Comparison of ENCODE assay signal across 18 cellular contexts in genomic region chr2:27739058-27739373, GRCh38. TPM values are rescaled to one million over a fixed set of nuclear protein-coding genes. Genes with fewer than 3 reads are reported as not detected.
DNase-seq lines count a peak whose midpoint lies in the region; ATAC-seq, FAIRE-seq and TF ChIP-seq lines count a peak whose summit lies in the region.
"Had no signal": no experiment of that assay in that cellular context is flagged by ENCODE, and none has a peak within 500 bp of the region (broad histone marks: within the 10 kb centered on the region; RNA-seq: fewer than 3 reads in every experiment).

No MANE protein-coding gene starts in this region.

- no peaks in the 10 kb centered on the region for H4K20me1 ChIP-seq in PC-9 (ENCODE audit: insufficient read depth)
- no peaks in the 10 kb centered on the region for H4K20me1 ChIP-seq in HepG2 (ENCODE audit: insufficient read depth, low read length)

- no peak for TF ChIP-seq CTCF in Calu3 (IDR thresholded peaks at IDR 0.05; ENCODE audit: unreplicated experiment)
- TF ChIP-seq CTCF in PC-9 (conservative IDR thresholded peaks at IDR 0.05): no peak
- TF ChIP-seq CTCF in HepG2 (CRISPR knock-in tag; IDR thresholded peaks at IDR 0.05): no peak

- intact Hi-C loops in Calu3 (cut with micrococcal nuclease; ENCODE audit: unreplicated experiment) (no loop called here), PC-9 (cut with micrococcal nuclease; ENCODE audit: unreplicated experiment) (no loop called here), HepG2 (cut with micrococcal nuclease; ENCODE audit: unreplicated experiment) (loop anchor here (2.0 kb wide), 1 partner anchor 16 kb away; no protein-coding TSS in a partner anchor)

- TF ChIP-seq POLR2A in HepG2 (IDR thresholded peaks at IDR 0.05; ENCODE audit: insufficient read depth in 1 of 2, low read depth in 2 of 2, low read length in 2 of 2): no peak

- no peaks in the 10 kb centered on the region for H3K9me3 Mint-ChIP-seq in Calu3 (ENCODE audit: low read depth, unreplicated experiment)
- H3K9me3 Mint-ChIP-seq: CD8-positive, alpha-beta T cell; HFFc6 had no signal

- peaks cover 59% of the 10 kb centered on the region for H3F3A ChIP-seq in PC-9 (ENCODE audit: insufficient read depth, low read depth)

- TF ChIP-seq RAD21 in HepG2 (CRISPR knock-in tag; IDR thresholded peaks at IDR 0.05): no peak

- H3K4me1 ChIP-seq in PC-9 (replicated peaks; ENCODE audit: insufficient read depth): peaks cover 56% of the 10 kb centered on the region
- H3K4me1 ChIP-seq in HepG2 (ENCODE audit: insufficient read depth, low read length): peaks cover 43% of the 10 kb centered on the region

- FAIRE-seq in HepG2 (lab: Jason Lieb, UNC): no peak
- FAIRE-seq: GM12891, GM18507 had no signal

- H3K36me3 ChIP-seq in PC-9 (ENCODE audit: low read depth) (no peaks in the 10 kb centered on the region), HepG2 (replicated peaks in 1 of 2; ENCODE audit: control insufficient read depth in 1 of 2, insufficient read depth in 2 of 2, low read length in 2 of 2) (no peaks in the 10 kb centered on the region)

- no peak overlapping the region for H2AFZ ChIP-seq in PC-9
- H2AFZ ChIP-seq in HepG2 (ENCODE audit: low read length): no peak overlapping the region
- H2AFZ ChIP-seq: GM23338 had no signal

- peaks cover 32% of the 10 kb centered on the region for H3K4me1 Mint-ChIP-seq in Calu3 (ENCODE audit: low read depth, unreplicated experiment)

- BruUV-seq in Calu3 (replicated peaks; lab: Mats Ljungman, UMichigan) (no TSS peak), PC-9 (replicated peaks; lab: Mats Ljungman, UMichigan) (no TSS peak), HepG2 (replicated peaks; lab: Mats Ljungman, UMichigan) (no TSS peak)

- no peak overlapping the region for H3K4me3 Mint-ChIP-seq in Calu3 (ENCODE audit: low read depth, unreplicated experiment)
- H3K4me3 Mint-ChIP-seq: CD4-positive, CD25-positive, alpha-beta regulatory T cell; CD8-positive, alpha-beta T cell; GM23338; H9; HFFc6 had no signal

- POLR2A ChIA-PET in PC-9 (lab: Charles Lee; ENCODE audit: unreplicated experiment) (no interaction called here), HepG2 (lab: Yijun Ruan, JAX) (interaction anchor here (0.9 to 4.7 kb wide), 10 partner anchors 8 to 657 kb away, joined by 3 to 150 read pairs (median 5); partner anchors contain the start of genes MRPL33, SLC4A1AP and SUPT7L)

- ATAC-seq in HepG2: no peak
- no peak for ATAC-seq in HG02678 (IDR thresholded peaks at IDR 0.05; ENCODE audit: unreplicated experiment)
- ATAC-seq: CD8-positive, alpha-beta T cell; GM23338; HCT116 had no signal

- no peaks in the 10 kb centered on the region for H3K27me3 ChIP-seq in PC-9 (ENCODE audit: insufficient read depth, low read depth)
- no peaks in the 10 kb centered on the region for H3K27me3 ChIP-seq in HepG2 (ENCODE audit: control insufficient read depth in 1 of 2, insufficient read depth in 2 of 2, low read length in 2 of 2)

- H3K9me3 ChIP-seq in PC-9 (ENCODE audit: insufficient read depth, low read depth) (no peaks in the 10 kb centered on the region), HepG2 (ENCODE audit: low read length) (no peaks in the 10 kb centered on the region)

- CTCF ChIA-PET in Calu3 (lab: Charles Lee): interaction anchor here (1.0 kb wide), 1 partner anchor 14 kb away, joined by 4 read pairs; no protein-coding TSS in a partner anchor
- CTCF ChIA-PET in PC-9 (lab: Charles Lee): no interaction called here
- CTCF ChIA-PET in HepG2 (lab: Yijun Ruan, JAX; ENCODE audit: low intra/inter-chr PET ratio, low total read pairs): no interaction called here

- H3K27ac ChIP-seq in PC-9: peak overlapping the region; percentile 75
- H3K27ac ChIP-seq in HepG2 (ENCODE audit: extremely low read length, insufficient read depth, low read length): peak overlapping the region; percentile 87

- H3K79me2 ChIP-seq in PC-9 (ENCODE audit: low read depth): 0 out of 2 replicates have a peak, but pooled peaks cover 3% of the 10 kb centered on the region
- H3K79me2 ChIP-seq in HepG2 (ENCODE audit: insufficient read depth, low read length): no peaks in the 10 kb centered on the region

- no peak for TF ChIP-seq EP300 in HepG2 (IDR thresholded peaks at IDR 0.05; ENCODE audit: low read depth in 2 of 2, low read length in 2 of 2)
- no peak for TF ChIP-seq EP300 in HepG2 (CRISPR knock-in tag; IDR thresholded peaks at IDR 0.05; ENCODE audit: borderline replicate concordance)

- H3K4me2 ChIP-seq in PC-9: peak overlapping the region; percentile 99; the same call in 1 of the 2 replicates
- peak overlapping the region; percentile 94 for H3K4me2 ChIP-seq in HepG2 (ENCODE audit: low read depth, low read length)
- H3K4me2 ChIP-seq: GM23338 had no signal

- no peak overlapping the region for H3K9ac ChIP-seq in HepG2 (ENCODE audit: insufficient read depth, low read depth, low read length)

- H3K4me3 ChIP-seq in PC-9 (no peak overlapping the region), HepG2 (replicated peaks in 1 of 3; ENCODE audit: insufficient read depth in 1 of 3, low read depth in 2 of 3, low read length in 3 of 3) (peak overlapping the region in 2 of 3 experiments; percentile 50 to 73; a peak in 2 of 6 replicates)
- H3K4me3 ChIP-seq: GM23338 had no signal

- WGBS in HepG2 (ENCODE audit: low lambda C conversion rate): 87% methylated on average over 4 of the region's 4 CpGs

- H3K27ac Mint-ChIP-seq in Calu3 (ENCODE audit: unreplicated experiment): peak overlapping the region; percentile 53
- H3K27ac Mint-ChIP-seq: CD4-positive, CD25-positive, alpha-beta regulatory T cell; CD8-positive, alpha-beta T cell; GM23338; H9; HFFc6 had no signal

- in situ Hi-C loops in HepG2 (cut with HindIII; ENCODE audit: extremely low pct_ligation_motif_present, low pct_unique_long_range_greater_than_20kb): no loop called here

- DNase-seq in Calu3 (no peak), PC-9 (no peak), HepG2 (ENCODE audit: low spot score) (no peak)
- DNase-seq in stimulated activated CD4-positive, alpha-beta T cell treated with anti-CD3 and anti-CD28 coated beads, Interleukin-12 subunit alpha, Interleukin-12 subunit beta, amount 100 ng/mL, for 4 hours: no peak
- DNase-seq in stimulated activated naive CD4-positive, alpha-beta T cell treated with Interleukin-2 at 50 U/mL for 16 hours (lab: John Stamatoyannopoulos, UW): no peak
- DNase-seq: C1 segment of cervical spinal cord; CD4-positive, CD25-positive, alpha-beta regulatory T cell; CD8-positive, alpha-beta T cell; DMS53; DMS79 treated with DMSO at 0.1 percent for 48 hours; GF-D8; H9; HFFc6 had no signal

- H3K36me3 Mint-ChIP-seq in Calu3 (ENCODE audit: insufficient read depth, unreplicated experiment): no peaks in the 10 kb centered on the region
- H3K36me3 Mint-ChIP-seq: CD4-positive, CD25-positive, alpha-beta regulatory T cell; CD8-positive, alpha-beta T cell had no signal

- H3K27me3 Mint-ChIP-seq in Calu3 (ENCODE audit: unreplicated experiment): no peaks in the 10 kb centered on the region

- H3K9me2 ChIP-seq in PC-9 (ENCODE audit: insufficient read depth): no peaks in the 10 kb centered on the region; the same call in 1 of the 2 replicates

TF ChIP-seq in HepG2, 621 proteins besides CTCF, POLR2A, EP300 and RAD21:
- TF ChIP-seq ZNF432 (CRISPR knock-in tag; IDR thresholded peaks at IDR 0.05; ENCODE audit: borderline replicate concordance) (no peak), ZNF556 (CRISPR knock-in tag; IDR thresholded peaks at IDR 0.05; ENCODE audit: borderline replicate concordance) (no peak), ZNF562 (CRISPR knock-in tag; IDR thresholded peaks at IDR 0.05; ENCODE audit: borderline replicate concordance) (no peak), NCOR1 (IDR thresholded peaks at IDR 0.05; ENCODE audit: borderline replicate concordance, low read length) (no peak), ZSCAN22 (CRISPR knock-in tag; IDR thresholded peaks at IDR 0.05) (0 out of 2 replicates have a peak, but pooled peaks have one; percentile 5), RFX3 (CRISPR knock-in tag; IDR thresholded peaks at IDR 0.05) (no peak), AHR (CRISPR knock-in tag; IDR thresholded peaks at IDR 0.05) (no peak), ZNF816 (CRISPR knock-in tag; IDR thresholded peaks at IDR 0.05; ENCODE audit: borderline replicate concordance) (no peak)

RNA-seq across cellular contexts. Expression of gene MRPL33, which starts 32.5 kb away (rescaled TPM):
- total RNA-seq in Calu3 (2022) (75.8 and 82.9 TPM in 2 replicates), PC-9 (2021) (81.9 and 86.3 TPM in 2 replicates), HepG2 (2016; rRNA removed; fragmentation: Illumina TruSeq; extraction: Trizol) (218 and 227 TPM in 2 replicates)
- total RNA-seq in HepG2 (2016; cell fraction: cytosol; rRNA removed; fragmentation: Illumina TruSeq; extraction: Trizol; ENCODE audit: low read depth): 206 and 269 TPM in 2 replicates
- 231 and 234 TPM in 2 replicates for total RNA-seq in HepG2 (2016; cell fraction: insoluble cytoplasmic fraction; rRNA removed; fragmentation: Illumina TruSeq; extraction: Trizol)
- 210 and 239 TPM in 2 replicates for total RNA-seq in HepG2 (2016; cell fraction: membrane; rRNA removed; fragmentation: Illumina TruSeq; extraction: Trizol)
- total RNA-seq in HepG2 (2016; cell fraction: nucleus; rRNA removed; fragmentation: Illumina TruSeq; extraction: Trizol): 93.8 and 105 TPM in 2 replicates
- polyA plus RNA-seq in HepG2 (2011; rRNA removed): 54.9 and 69.7 TPM in 2 replicates
- 29.2 and 44.3 TPM in 2 replicates for polyA plus RNA-seq in HepG2 (2011; cell fraction: cytosol; rRNA removed)
- 19.7 and 29.3 TPM in 2 replicates for polyA plus RNA-seq in HepG2 (2011; cell fraction: nucleus; rRNA removed)
- polyA plus RNA-seq in HepG2 (2012): 135 and 250 TPM in 2 replicates
- polyA plus RNA-seq in HepG2 (2016; cell fraction: cytosol; fragmentation: Illumina TruSeq; extraction: Trizol; ENCODE audit: low read depth): 238 and 374 TPM in 2 replicates
- polyA plus RNA-seq in HepG2 (2016; cell fraction: insoluble cytoplasmic fraction; fragmentation: Illumina TruSeq; extraction: Trizol; ENCODE audit: low read depth): 240 and 279 TPM in 2 replicates
- 207 and 271 TPM in 2 replicates for polyA plus RNA-seq in HepG2 (2016; cell fraction: membrane; fragmentation: Illumina TruSeq; extraction: Trizol; ENCODE audit: low read depth)
- polyA plus RNA-seq in HepG2 (2016; cell fraction: nucleus; fragmentation: Illumina TruSeq; extraction: Trizol; ENCODE audit: insufficient read depth, low read depth): 189 and 213 TPM in 2 replicates
- polyA minus RNA-seq in HepG2 (2011; rRNA and poly(A)+ RNA removed; ENCODE audit: low replicate concordance): 1.6 and 6.6 TPM in 2 replicates
- 17.9 and 19.8 TPM in 2 replicates for polyA minus RNA-seq in HepG2 (2011; cell fraction: cytosol; rRNA and poly(A)+ RNA removed)
- polyA minus RNA-seq in HepG2 (2011; cell fraction: nucleus; rRNA and poly(A)+ RNA removed): 35.8 and 39.4 TPM in 2 replicates
